In the genomic region with DNA sequence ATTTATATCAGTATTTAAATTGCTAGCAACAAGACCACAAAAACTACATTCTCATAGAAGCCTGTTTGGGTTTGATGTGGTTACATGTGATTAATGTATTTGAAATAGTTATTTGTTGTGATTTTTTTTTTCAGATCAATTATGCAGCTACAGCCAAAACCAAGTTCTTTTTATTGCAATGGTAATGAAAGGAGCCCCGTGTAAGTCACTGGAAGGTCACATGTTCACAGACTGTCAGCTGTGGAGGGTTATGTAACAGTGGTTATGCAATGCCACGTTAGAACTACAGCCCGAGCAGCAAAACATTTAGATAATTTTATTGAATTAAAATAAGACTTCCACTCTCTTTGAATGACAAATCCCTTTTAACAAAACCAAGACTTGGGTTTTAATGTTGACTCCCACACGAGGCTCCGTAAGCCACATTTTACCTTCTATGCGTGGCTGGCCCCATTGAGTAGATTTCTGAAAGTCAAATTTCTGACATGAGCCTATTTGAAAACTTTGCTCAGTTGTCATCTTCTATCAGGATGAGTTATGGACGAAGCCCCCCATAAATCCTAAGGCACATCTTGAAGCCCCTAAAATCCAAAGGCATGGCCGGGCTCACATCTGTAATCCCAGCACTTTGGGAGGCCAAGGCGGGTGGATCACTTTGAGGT, we compare ENCODE assay signal across 8 cellular contexts. TPM values are rescaled to one million over a fixed set of nuclear protein-coding genes. Genes with fewer than 3 reads are reported as not detected.
DNase-seq lines count a peak whose midpoint lies in the region; ATAC-seq and TF ChIP-seq lines count a peak whose summit lies in the region.

No MANE protein-coding gene starts in this region.

- H3K4me3 Mint-ChIP-seq in central memory CD8-positive, alpha-beta T cell: no peak overlapping the region
- H3K4me3 Mint-ChIP-seq in chondrocyte (ENCODE audit: unreplicated experiment): no peak overlapping the region

- no peaks in the 10 kb centered on the region for H3K27me3 ChIP-seq in lower lobe of right lung (ENCODE audit: low read depth)
- H3K27me3 ChIP-seq in vagina: no peaks in the 10 kb centered on the region

- peaks cover 49% of the 10 kb centered on the region for H3K4me1 ChIP-seq in lower lobe of right lung
- peaks cover 49% of the 10 kb centered on the region for H3K4me1 ChIP-seq in vagina

- no peaks in the 10 kb centered on the region for H3K9me3 ChIP-seq in lower lobe of right lung
- H3K9me3 ChIP-seq in vagina: no peaks in the 10 kb centered on the region

- H3K9me3 Mint-ChIP-seq in central memory CD8-positive, alpha-beta T cell: no peaks in the 10 kb centered on the region
- no peaks in the 10 kb centered on the region for H3K9me3 Mint-ChIP-seq in chondrocyte (ENCODE audit: low read depth)

- TF ChIP-seq POLR2A in vagina (IDR thresholded peaks at IDR 0.05): no peak

- peak overlapping the region; percentile 80 for H3K27ac ChIP-seq in lower lobe of right lung
- peak overlapping the region; percentile 88 for H3K27ac ChIP-seq in vagina

- H3K36me3 ChIP-seq in lower lobe of right lung (peaks cover 19% of the 10 kb centered on the region), vagina (peaks cover 0 to 17% of the 10 kb centered on the region in 2 donors)

- H3K4me3 ChIP-seq in lower lobe of right lung: no peak overlapping the region
- H3K4me3 ChIP-seq in vagina: no peak overlapping the region

- H3K36me3 Mint-ChIP-seq in central memory CD8-positive, alpha-beta T cell (ENCODE audit: insufficient read depth): peaks cover 24% of the 10 kb centered on the region
- peaks cover 5% of the 10 kb centered on the region for H3K36me3 Mint-ChIP-seq in chondrocyte (ENCODE audit: low read depth)

- TF ChIP-seq CTCF in lower lobe of right lung (IDR thresholded peaks at IDR 0.05): no peak
- TF ChIP-seq CTCF in vagina (IDR thresholded peaks at IDR 0.05): no peak
- TF ChIP-seq CTCF in chondrocyte (IDR thresholded peaks at IDR 0.05): no peak

- no peak overlapping the region for H3K27ac Mint-ChIP-seq in central memory CD8-positive, alpha-beta T cell (ENCODE audit: low read depth)
- H3K27ac Mint-ChIP-seq in chondrocyte (ENCODE audit: unreplicated experiment): no peak overlapping the region

- DNase-seq in stimulated activated naive CD4-positive, alpha-beta T cell (lab: John Stamatoyannopoulos, UW): peak in 5 of 6 experiments; percentile 26 to 75 (median 64)
- DNase-seq in stimulated activated naive CD4-positive, alpha-beta T cell treated with Interleukin-2 at 50 U/mL for 16 hours (lab: John Stamatoyannopoulos, UW): no peak
- DNase-seq in central memory CD8-positive, alpha-beta T cell (ENCODE audit: low spot score in 2 of 2): no peak
- DNase-seq in lower lobe of right lung (no peak), vagina (ENCODE audit: extremely low spot score in 2 of 2) (no peak), chondrocyte (ENCODE audit: low spot score) (no peak), ecto neural progenitor cell (ENCODE audit: low spot score) (no peak), posterior vena cava (ENCODE audit: low spot score) (no peak)

- peaks cover 9% of the 10 kb centered on the region for H3K4me1 Mint-ChIP-seq in central memory CD8-positive, alpha-beta T cell
- H3K4me1 Mint-ChIP-seq in chondrocyte (ENCODE audit: low read depth): peaks cover 23% of the 10 kb centered on the region

- H3K27me3 Mint-ChIP-seq in central memory CD8-positive, alpha-beta T cell: no peaks in the 10 kb centered on the region
- H3K27me3 Mint-ChIP-seq in chondrocyte (ENCODE audit: low read depth): no peaks in the 10 kb centered on the region

- ATAC-seq in central memory CD8-positive, alpha-beta T cell (replicated peaks; ENCODE audit: extremely low read depth, poor library complexity, severe bottlenecking): peak; percentile 60
- ATAC-seq in lower lobe of right lung: peak; percentile 76 to 83

- intact Hi-C loops in lower lobe of right lung (cut with DNase I) (loop anchor here (10.0 kb wide), 1 partner anchor 116 kb away; no protein-coding TSS in a partner anchor), vagina (cut with DNase I) (loop anchor here (5.0 to 10.0 kb wide), 3 partner anchors 43 to 276 kb away; partner anchors contain the start of gene SEC14L1), posterior vena cava (cut with DNase I) (loop anchor here (10.0 kb wide), 1 partner anchor 46 kb away; the partner anchor contains the start of gene SEC14L1 (in 2 of the 2))

RNA-seq across cellular contexts. Expression of gene SEC14L1, which starts 41.8 kb away (rescaled TPM):
- total RNA-seq in lower lobe of right lung (146 TPM), vagina (40.5 TPM), chondrocyte (47.1 to 60.0 TPM (median 51.8 TPM) in 3 replicates), posterior vena cava (10 to 100 TPM; 66.1 to 78.3 TPM)

Comparison
In these comparisons a context has a peak if more than half of its experiments do, and no peak if none do; other contexts are left out.
1. DNase-seq: peak in stimulated activated naive CD4-positive, alpha-beta T cell (5 of 6); none in stimulated activated naive CD4-positive, alpha-beta T cell treated with Interleukin-2 at 50 U/mL for 16 hours (single experiment), central memory CD8-positive, alpha-beta T cell (0 of 2), lower lobe of right lung (single experiment), vagina (0 of 2), chondrocyte (single experiment), ecto neural progenitor cell (single experiment) and posterior vena cava (single experiment).